ENCODE assay signal across 9 cellular contexts in the genomic region with DNA sequence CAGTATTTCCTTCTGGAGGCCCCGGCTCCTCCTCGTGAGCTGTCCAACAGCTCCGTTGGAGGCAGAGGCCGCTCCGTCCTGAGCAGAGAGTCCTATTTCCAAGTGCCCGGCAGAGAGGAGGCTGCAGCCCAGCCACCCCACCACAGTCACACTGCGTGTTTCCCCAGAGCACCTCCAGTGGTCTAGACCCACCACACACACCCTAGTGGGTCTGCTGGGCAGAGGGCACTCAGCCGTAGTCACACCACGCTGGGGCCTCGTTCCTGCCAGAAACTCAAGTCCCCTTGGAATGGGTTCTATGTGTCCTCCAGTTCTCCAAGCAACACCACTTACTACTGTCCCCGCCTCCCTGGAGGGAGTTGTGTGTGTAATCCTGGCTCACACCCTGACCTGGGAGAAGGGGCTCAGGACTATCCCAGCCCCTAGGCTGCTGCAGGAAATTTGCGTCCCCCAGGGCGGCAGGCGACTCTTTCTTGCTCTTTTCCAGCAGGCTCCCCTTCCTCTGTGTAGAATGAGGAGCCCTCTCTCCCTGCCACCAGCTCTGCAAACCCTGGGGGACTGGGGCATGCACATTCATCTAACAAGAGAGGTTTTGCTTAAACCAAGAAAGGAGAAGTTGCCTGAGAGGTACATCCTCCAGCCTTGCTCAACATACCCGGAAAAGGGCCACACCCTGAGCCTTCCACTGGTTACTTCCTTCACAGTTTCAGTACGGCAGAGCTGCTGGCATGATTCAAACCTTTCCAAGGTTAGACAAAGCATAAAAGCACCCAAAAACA.
DNase-seq lines count a peak whose midpoint lies in the region; ATAC-seq and TF ChIP-seq lines count a peak whose summit lies in the region.
"Had no signal": no experiment of that assay in that cellular context is flagged by ENCODE, and none has a peak within 500 bp of the region (broad histone marks: within the 10 kb centered on the region; RNA-seq: fewer than 3 reads in every experiment).

No MANE protein-coding gene starts in this region.

- H3K9me3 Mint-ChIP-seq in dendritic cell treated with granulocyte-macrophage colony-stimulating factor and Interleukin-4, amounts not matched to agents 40 ng/mL and 50 ng/mL, for 4 days = no peaks in the 10 kb centered on the region
- H3K9me3 Mint-ChIP-seq in naive thymus-derived CD8-positive, alpha-beta T cell = peaks cover 0 to 8% (median 2%) of the 10 kb centered on the region in 9 donors
- no peaks in the 10 kb centered on the region for H3K9me3 Mint-ChIP-seq in endothelial cell (ENCODE audit: unreplicated experiment)

- 86% methylated on average over 16 of the region's 16 CpGs for WGBS in smooth muscle cell (ENCODE audit: low lambda C conversion rate)

- no peaks in the 10 kb centered on the region for H3K9me3 ChIP-seq in smooth muscle cell (replicated peaks; ENCODE audit: low read depth)

- H3F3A ChIP-seq in smooth muscle cell (ENCODE audit: low read depth) = no peaks in the 10 kb centered on the region

- no peak overlapping the region for H3K4me3 ChIP-seq in smooth muscle cell

- no peaks in the 10 kb centered on the region for H3K4me1 ChIP-seq in smooth muscle cell (ENCODE audit: low read depth)
- H3K4me1 ChIP-seq: parathyroid adenoma had no signal

- no peaks in the 10 kb centered on the region for H3K27me3 ChIP-seq in smooth muscle cell (ENCODE audit: low read depth)

- no peak overlapping the region for H3K27ac ChIP-seq in smooth muscle cell (ENCODE audit: low read depth)
- H3K27ac ChIP-seq: parathyroid adenoma had no signal

- H3K79me2 ChIP-seq in smooth muscle cell (ENCODE audit: low read depth) = no peaks in the 10 kb centered on the region
- H3K79me2 ChIP-seq: parathyroid adenoma had no signal

- no peak overlapping the region for H3K4me2 ChIP-seq in smooth muscle cell

- TF ChIP-seq CTCF in endothelial cell (IDR thresholded peaks at IDR 0.05; ENCODE audit: unreplicated experiment) = no peak
- TF ChIP-seq CTCF in smooth muscle cell (IDR thresholded peaks at IDR 0.05; ENCODE audit: borderline replicate concordance, insufficient read depth, poor library complexity, severe bottlenecking) = no peak

- POLR2A ChIA-PET in naive thymus-derived CD8-positive, alpha-beta T cell (lab: Charles Lee) = no interaction called here

- no peaks in the 10 kb centered on the region for H3K36me3 ChIP-seq in smooth muscle cell (ENCODE audit: low read depth)

- no peak for ATAC-seq in naive thymus-derived CD8-positive, alpha-beta T cell

- no peak overlapping the region for H2AFZ ChIP-seq in smooth muscle cell (ENCODE audit: low read depth)
- H2AFZ ChIP-seq: parathyroid adenoma had no signal

- peak overlapping the region; percentile 78 for H3K4me3 Mint-ChIP-seq in dendritic cell treated with granulocyte-macrophage colony-stimulating factor and Interleukin-4, amounts not matched to agents 40 ng/mL and 50 ng/mL, for 4 days
- peak overlapping the region in 3 of 10 donors; percentile 3 to 41 (median 34) for H3K4me3 Mint-ChIP-seq in naive thymus-derived CD8-positive, alpha-beta T cell
- no peak overlapping the region for H3K4me3 Mint-ChIP-seq in endothelial cell (ENCODE audit: unreplicated experiment)

- peak; percentile 31 for DNase-seq in GDM1 (lab: John Stamatoyannopoulos, UW)
- DNase-seq in NOMO-1 treated with dmso at 0.1 percent for 144 hours (lab: John Stamatoyannopoulos, UW; ENCODE audit: unreplicated experiment) = peak; percentile 96
- peak in 1 of 10 donors; percentile 14 for DNase-seq in naive thymus-derived CD8-positive, alpha-beta T cell
- no peak for DNase-seq in endothelial cell (ENCODE audit: low spot score)
- DNase-seq in smooth muscle cell (lab: John Stamatoyannopoulos, UW; ENCODE audit: unreplicated experiment) = no peak
- no peak for DNase-seq in activated CD8-positive, alpha-beta memory T cell treated with anti-CD3 and anti-CD28 coated beads, Interleukin-2, amount 50 U/mL, for 4 hours
- no peak for DNase-seq in DMS 273 treated with DMSO at 0.1 percent for 48 hours (lab: John Stamatoyannopoulos, UW)

- H3K9ac ChIP-seq in smooth muscle cell (ENCODE audit: low read depth) = no peak overlapping the region
- H3K9ac ChIP-seq: parathyroid adenoma had no signal

- H3K4me1 Mint-ChIP-seq in dendritic cell treated with granulocyte-macrophage colony-stimulating factor and Interleukin-4, amounts not matched to agents 40 ng/mL and 50 ng/mL, for 4 days (ENCODE audit: low read depth) = peaks cover 46% of the 10 kb centered on the region
- H3K4me1 Mint-ChIP-seq in naive thymus-derived CD8-positive, alpha-beta T cell = peaks cover 5 to 26% (median 11%) of the 10 kb centered on the region in 4 donors
- peaks cover 9% of the 10 kb centered on the region for H3K4me1 Mint-ChIP-seq in endothelial cell (ENCODE audit: unreplicated experiment)

- H3K36me3 Mint-ChIP-seq in dendritic cell treated with granulocyte-macrophage colony-stimulating factor and Interleukin-4, amounts not matched to agents 40 ng/mL and 50 ng/mL, for 4 days (ENCODE audit: low read depth) = peaks cover 42% of the 10 kb centered on the region
- peaks cover 0 to 4% (median 0%) of the 10 kb centered on the region in 3 donors for H3K36me3 Mint-ChIP-seq in naive thymus-derived CD8-positive, alpha-beta T cell
- H3K36me3 Mint-ChIP-seq in endothelial cell (ENCODE audit: low read depth, unreplicated experiment) = no peaks in the 10 kb centered on the region

- H3K27ac Mint-ChIP-seq in dendritic cell treated with granulocyte-macrophage colony-stimulating factor and Interleukin-4, amounts not matched to agents 40 ng/mL and 50 ng/mL, for 4 days = no peak overlapping the region
- H3K27ac Mint-ChIP-seq in naive thymus-derived CD8-positive, alpha-beta T cell = peak overlapping the region in 6 of 10 donors; percentile 27 to 64 (median 45)
- no peak overlapping the region for H3K27ac Mint-ChIP-seq in endothelial cell (ENCODE audit: unreplicated experiment)

- no peaks in the 10 kb centered on the region for H4K20me1 ChIP-seq in smooth muscle cell (ENCODE audit: low read depth)

- no peaks in the 10 kb centered on the region for H3K27me3 Mint-ChIP-seq in dendritic cell treated with granulocyte-macrophage colony-stimulating factor and Interleukin-4, amounts not matched to agents 40 ng/mL and 50 ng/mL, for 4 days
- peaks cover 0 to 3% (median 0%) of the 10 kb centered on the region in 5 donors for H3K27me3 Mint-ChIP-seq in naive thymus-derived CD8-positive, alpha-beta T cell
- H3K27me3 Mint-ChIP-seq in endothelial cell (ENCODE audit: unreplicated experiment) = peaks cover 8% of the 10 kb centered on the region

- intact Hi-C loops in dendritic cell treated with granulocyte-macrophage colony-stimulating factor and Interleukin-4, amounts not matched to agents 40 ng/mL and 50 ng/mL, for 4 days (cut with micrococcal nuclease) = loop anchor here (2.0 to 10.0 kb wide), 2 partner anchors 16 to 306 kb away; no protein-coding TSS in a partner anchor

Comparison
In these comparisons a context has a peak if more than half of its experiments do, and no peak if none do; other contexts are left out.
1. DNase-seq: peak in GDM1 (single experiment) and NOMO-1 treated with dmso at 0.1 percent for 144 hours (single experiment); none in endothelial cell (single experiment), smooth muscle cell (single experiment), activated CD8-positive, alpha-beta memory T cell treated with anti-CD3 and anti-CD28 coated beads, Interleukin-2, amount 50 U/mL, for 4 hours (single experiment) and DMS 273 treated with DMSO at 0.1 percent for 48 hours (single experiment).
2. H3K27ac Mint-ChIP-seq: peak in naive thymus-derived CD8-positive, alpha-beta T cell (6 of 10); none in dendritic cell treated with granulocyte-macrophage colony-stimulating factor and Interleukin-4, amounts not matched to agents 40 ng/mL and 50 ng/mL, for 4 days (single experiment) and endothelial cell (single experiment).